Comparison of ENCODE assay signal across 1 cellular context in genomic region chr1:16141573-16142336, GRCh38.
TF ChIP-seq lines count a peak whose summit lies in the region.

No MANE protein-coding gene starts in this region.

TF ChIP-seq in liver, 16 proteins besides CTCF, POLR2A, EP300 and RAD21 (continued from another document):
- TF ChIP-seq ZBTB33 (IDR thresholded peaks at IDR 0.05): no peak
- no peak for TF ChIP-seq FOXA1 (IDR thresholded peaks at IDR 0.05)
- TF ChIP-seq, protein P1, sequence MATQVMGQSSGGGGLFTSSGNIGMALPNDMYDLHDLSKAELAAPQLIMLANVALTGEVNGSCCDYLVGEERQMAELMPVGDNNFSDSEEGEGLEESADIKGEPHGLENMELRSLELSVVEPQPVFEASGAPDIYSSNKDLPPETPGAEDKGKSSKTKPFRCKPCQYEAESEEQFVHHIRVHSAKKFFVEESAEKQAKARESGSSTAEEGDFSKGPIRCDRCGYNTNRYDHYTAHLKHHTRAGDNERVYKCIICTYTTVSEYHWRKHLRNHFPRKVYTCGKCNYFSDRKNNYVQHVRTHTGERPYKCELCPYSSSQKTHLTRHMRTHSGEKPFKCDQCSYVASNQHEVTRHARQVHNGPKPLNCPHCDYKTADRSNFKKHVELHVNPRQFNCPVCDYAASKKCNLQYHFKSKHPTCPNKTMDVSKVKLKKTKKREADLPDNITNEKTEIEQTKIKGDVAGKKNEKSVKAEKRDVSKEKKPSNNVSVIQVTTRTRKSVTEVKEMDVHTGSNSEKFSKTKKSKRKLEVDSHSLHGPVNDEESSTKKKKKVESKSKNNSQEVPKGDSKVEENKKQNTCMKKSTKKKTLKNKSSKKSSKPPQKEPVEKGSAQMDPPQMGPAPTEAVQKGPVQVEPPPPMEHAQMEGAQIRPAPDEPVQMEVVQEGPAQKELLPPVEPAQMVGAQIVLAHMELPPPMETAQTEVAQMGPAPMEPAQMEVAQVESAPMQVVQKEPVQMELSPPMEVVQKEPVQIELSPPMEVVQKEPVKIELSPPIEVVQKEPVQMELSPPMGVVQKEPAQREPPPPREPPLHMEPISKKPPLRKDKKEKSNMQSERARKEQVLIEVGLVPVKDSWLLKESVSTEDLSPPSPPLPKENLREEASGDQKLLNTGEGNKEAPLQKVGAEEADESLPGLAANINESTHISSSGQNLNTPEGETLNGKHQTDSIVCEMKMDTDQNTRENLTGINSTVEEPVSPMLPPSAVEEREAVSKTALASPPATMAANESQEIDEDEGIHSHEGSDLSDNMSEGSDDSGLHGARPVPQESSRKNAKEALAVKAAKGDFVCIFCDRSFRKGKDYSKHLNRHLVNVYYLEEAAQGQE (IDR thresholded peaks at IDR 0.05): no peak
- no peak for TF ChIP-seq GABPA (IDR thresholded peaks at IDR 0.05 in 1 of 2, conservative IDR thresholded peaks at IDR 0.05 in 1 of 2)
- TF ChIP-seq MAX (IDR thresholded peaks at IDR 0.05): no peak
- TF ChIP-seq JUND (IDR thresholded peaks at IDR 0.05): no peak
- TF ChIP-seq YY1 (IDR thresholded peaks at IDR 0.05): no peak
- no peak for TF ChIP-seq FOXA2 (IDR thresholded peaks at IDR 0.05)
